Comparison of ENCODE assay signal across 13 cellular contexts in genomic region chr12:52045794-52046199, GRCh38. TPM values are rescaled to one million over a fixed set of nuclear protein-coding genes. Genes with fewer than 3 reads are reported as not detected.
A peak's percentile ranks its signal among the peaks of the same experiment; 100 is the strongest.
DNase-seq lines count a peak whose midpoint lies in the region; ATAC-seq, FAIRE-seq and TF ChIP-seq lines count a peak whose summit lies in the region.
"Had no signal": no experiment of that assay in that cellular context is flagged by ENCODE, and none has a peak within 500 bp of the region (broad histone marks: within the 10 kb centered on the region; RNA-seq: fewer than 3 reads in every experiment).

No MANE protein-coding gene starts in this region.

- H3K4me3 ChIP-seq in body of pancreas (no peak overlapping the region), lung (no peak overlapping the region), transverse colon (no peak overlapping the region)

- no peaks in the 10 kb centered on the region for H3K27me3 Mint-ChIP-seq in Calu3 (ENCODE audit: unreplicated experiment)

- no TSS peak for BruUV-seq in Calu3 (replicated peaks; lab: Mats Ljungman, UMichigan)

- CTCF ChIA-PET in Calu3 (lab: Charles Lee), result interaction anchor here (1.0 kb wide), 1 partner anchor 21 kb away, joined by 4 read pairs; no protein-coding TSS in a partner anchor

- H3K9me3 ChIP-seq in body of pancreas (no peaks in the 10 kb centered on the region), lung (ENCODE audit: control insufficient read depth in 2 of 2, insufficient read depth in 1 of 2, low read length in 1 of 2) (peaks cover 0 to 2% of the 10 kb centered on the region in 2 donors), transverse colon (no peaks in the 10 kb centered on the region)

- intact Hi-C loops in body of pancreas (cut with DNase I) (no loop called here), transverse colon (cut with DNase I; ENCODE audit: low total_unique reads) (no loop called here), Calu3 (cut with micrococcal nuclease; ENCODE audit: unreplicated experiment) (no loop called here)

- TF ChIP-seq EP300 in transverse colon (IDR thresholded peaks at IDR 0.05; ENCODE audit: low read depth), result no peak

- H3K4me1 ChIP-seq in body of pancreas (peaks cover 56% of the 10 kb centered on the region), lung (ENCODE audit: control insufficient read depth in 2 of 2, insufficient read depth in 2 of 2, low read length in 2 of 2) (peaks cover 29 to 54% of the 10 kb centered on the region in 2 donors), transverse colon (peaks cover 33 to 43% (median 36%) of the 10 kb centered on the region in 4 donors)

- 26 to 48% methylated on average over 3 to 4 of the region's 4 CpGs for WGBS in body of pancreas, 2 donors
- WGBS in lung, 2 donors, result 9 to 16% methylated on average over 4 of the region's 4 CpGs
- 8% methylated on average over 4 of the region's 4 CpGs; no CpG with 5 or more reads in 1 of the 2 donors for WGBS in transverse colon (ENCODE audit: low coverage in 1 of 2), 2 donors

- DNase-seq in SKM-1 treated with dmso at 0.1 percent for 144 hours (lab: John Stamatoyannopoulos, UW; ENCODE audit: unreplicated experiment) (peak; percentile 12), SKM-1 (lab: John Stamatoyannopoulos, UW; ENCODE audit: unreplicated experiment) (no peak), body of pancreas (peak in 1 of 4 donors; percentile 52), lung (ENCODE audit: low spot score) (no peak), transverse colon (peak; percentile 77), GM12892 (ENCODE audit: insufficient read length) (no peak), Calu3 (no peak)
- DNase-seq in effector CD8-positive, alpha-beta T cell (lab: John Stamatoyannopoulos, UW), result no peak
- DNase-seq: brain microvascular endothelial cell, KG1 had no signal

- H3K4me3 Mint-ChIP-seq in Calu3 (ENCODE audit: low read depth, unreplicated experiment), result no peak overlapping the region
- H3K4me3 Mint-ChIP-seq: nephron had no signal

- FAIRE-seq in GM12892 (lab: Jason Lieb, UNC), result no peak
- FAIRE-seq: A204.1 had no signal

- H3K4me1 Mint-ChIP-seq in Calu3 (ENCODE audit: low read depth, unreplicated experiment), result peaks cover 12% of the 10 kb centered on the region

- no peaks in the 10 kb centered on the region for H3K9me3 Mint-ChIP-seq in Calu3 (ENCODE audit: low read depth, unreplicated experiment)
- H3K9me3 Mint-ChIP-seq: nephron had no signal

- H3K36me3 ChIP-seq in body of pancreas (replicated peaks in 1 of 2; ENCODE audit: insufficient read depth in 1 of 2, low read depth in 2 of 2), result no peaks in the 10 kb centered on the region
- no peaks in the 10 kb centered on the region for H3K36me3 ChIP-seq in lung (ENCODE audit: control insufficient read depth in 2 of 2, insufficient read depth in 2 of 2, low read length in 2 of 2)
- no peaks in the 10 kb centered on the region for H3K36me3 ChIP-seq in transverse colon
- H3K36me3 ChIP-seq: brain microvascular endothelial cell had no signal

- H3K27me3 ChIP-seq in body of pancreas (no peaks in the 10 kb centered on the region), lung (ENCODE audit: control insufficient read depth, insufficient read depth) (no peaks in the 10 kb centered on the region), transverse colon (no peaks in the 10 kb centered on the region)
- H3K27me3 ChIP-seq: brain microvascular endothelial cell had no signal

- TF ChIP-seq CTCF in body of pancreas (IDR thresholded peaks at IDR 0.05) (no peak), lung (IDR thresholded peaks at IDR 0.05; ENCODE audit: control extremely low read depth, extremely low read depth) (no peak), transverse colon (IDR thresholded peaks at IDR 0.05) (no peak), Calu3 (IDR thresholded peaks at IDR 0.05; ENCODE audit: unreplicated experiment) (no peak)

- H3K27ac Mint-ChIP-seq in Calu3 (ENCODE audit: unreplicated experiment), result no peak overlapping the region
- H3K27ac Mint-ChIP-seq: nephron had no signal

- ATAC-seq in body of pancreas (no peak), lung (ENCODE audit: insufficient read depth, low FRiP score) (no peak)

- H3K27ac ChIP-seq in body of pancreas, result peak overlapping the region in 3 of 4 donors; percentile 82 to 93 (median 83)
- peak overlapping the region; percentile 38 to 87 for H3K27ac ChIP-seq in lung (ENCODE audit: low read depth in 1 of 2, low read length in 1 of 2)
- peak overlapping the region; percentile 72 to 90 (median 77) for H3K27ac ChIP-seq in transverse colon
- H3K27ac ChIP-seq: brain microvascular endothelial cell had no signal

- TF ChIP-seq POLR2A in body of pancreas (IDR thresholded peaks at IDR 0.05) (no peak), transverse colon (IDR thresholded peaks at IDR 0.05) (no peak), GM12892 (IDR thresholded peaks at IDR 0.05; ENCODE audit: low read depth, low read length) (no peak)

- peaks cover 28% of the 10 kb centered on the region for H3K36me3 Mint-ChIP-seq in Calu3 (ENCODE audit: insufficient read depth, unreplicated experiment)

- in situ Hi-C loops in transverse colon (cut with MboI; ENCODE audit: low pct_ligation_motif_present in 1 of 4, low pct_unique_long_range_greater_than_20kb in 1 of 4, low sequenced_read_pairs in 3 of 4), result no loop called here

RNA-seq across cellular contexts. Expression of gene NR4A1, which starts 5.4 kb away (rescaled TPM):
- 100 to 1,000 TPM in 1 of 2 donors, 10 to 100 TPM in 1; 36.6 to 253 TPM for total RNA-seq in body of pancreas
- 10 to 100 TPM; 56.8 to 77.9 TPM for total RNA-seq in lung
- 10 to 100 TPM; 45.1 to 67.3 TPM for polyA plus RNA-seq in lung
- 100 to 1,000 TPM in 1 of 4 donors, 10 to 100 TPM in 3; 50.7 to 102 (median 76.9) TPM for total RNA-seq in transverse colon
- polyA plus RNA-seq in GM12892 (2012; ENCODE audit: missing spikeins), result 3.3 TPM
- 18.0 and 18.9 TPM in 2 replicates for total RNA-seq in Calu3 (2022)

RNA-seq across cellular contexts. Expression of gene ATG101, which starts 24.0 kb away (rescaled TPM):
- total RNA-seq in body of pancreas (10 to 100 TPM; 25.7 to 25.9 TPM), lung (10 to 100 TPM; 22.1 to 37.2 TPM), transverse colon (10 to 100 TPM; 15.7 to 64.1 (median 51.6) TPM), Calu3 (2022) (32.8 and 35.0 TPM in 2 replicates)
- polyA plus RNA-seq in lung, result 10 to 100 TPM; 36.2 to 64.3 TPM
- 13.5 TPM for polyA plus RNA-seq in GM12892 (2012; ENCODE audit: missing spikeins)

RNA-seq across cellular contexts. Expression of gene SMIM41, which starts 33.7 kb away (rescaled TPM):
- total RNA-seq in body of pancreas (under 1 TPM; 0.26 to 0.66 TPM), lung (1 to 10 TPM; 2.2 to 6.5 TPM), transverse colon (1 to 10 TPM in 1 of 4 donors, under 1 TPM in 2, not detected in 1; 0.64 to 1.5 (median 0.80) TPM), Calu3 (2022) (not detected in 2 replicates)
- 1 to 10 TPM; 1.9 to 7.6 TPM for polyA plus RNA-seq in lung
- not detected for polyA plus RNA-seq in GM12892 (2012; ENCODE audit: missing spikeins)
- total RNA-seq: activated CD8-positive, alpha-beta memory T cell treated with anti-CD3 and anti-CD28 coated beads for 36 hours had no signal

RNA-seq across cellular contexts. Expression of gene TAMALIN, which starts 39.1 kb away (rescaled TPM):
- 10 to 100 TPM in 1 of 2 donors, 1 to 10 TPM in 1; 7.0 to 19.4 TPM for total RNA-seq in body of pancreas
- total RNA-seq in lung, result 10 to 100 TPM; 31.4 to 84.0 TPM
- polyA plus RNA-seq in lung, result 10 to 100 TPM; 52.9 to 68.0 TPM
- 10 to 100 TPM in 2 of 4 donors, 1 to 10 TPM in 2; 5.9 to 20.6 (median 9.7) TPM for total RNA-seq in transverse colon
- 0.57 TPM for polyA plus RNA-seq in GM12892 (2012; ENCODE audit: missing spikeins)
- total RNA-seq in Calu3 (2022), result 0.34 TPM in 1 of 2 replicates, not detected in the other

Comparison
In these comparisons a context has a peak if more than half of its experiments do, and no peak if none do; other contexts are left out.
1. DNase-seq: peak in SKM-1 treated with dmso at 0.1 percent for 144 hours (single experiment) and transverse colon (single experiment); none in SKM-1 (single experiment), lung (single experiment), GM12892 (single experiment), Calu3 (single experiment) and effector CD8-positive, alpha-beta T cell (single experiment).
2. Peak in every context shown above with its lines, with median percentiles within 50 percentile points of each other: H3K27ac ChIP-seq.